12 cellular contexts compared by ENCODE assay signal in genomic region chr14:54267172-54267571, GRCh38.
DNase-seq lines count a peak whose midpoint lies in the region; ATAC-seq and TF ChIP-seq lines count a peak whose summit lies in the region.
"Had no signal": no experiment of that assay in that cellular context is flagged by ENCODE, and none has a peak within 500 bp of the region (broad histone marks: within the 10 kb centered on the region; RNA-seq: fewer than 3 reads in every experiment).

No MANE protein-coding gene starts in this region.

- H3K27ac ChIP-seq in lung (ENCODE audit: low read depth in 1 of 2, low read length in 1 of 2) (no peak overlapping the region), endodermal cell (ENCODE audit: low read depth, low read length) (no peak overlapping the region)

- H3K36me3 ChIP-seq in lung (ENCODE audit: control insufficient read depth in 2 of 2, insufficient read depth in 2 of 2, low read length in 2 of 2), result no peaks in the 10 kb centered on the region
- no peaks in the 10 kb centered on the region for H3K36me3 ChIP-seq in endodermal cell (ENCODE audit: control insufficient read depth, insufficient read depth, low read length)

- no peak for TF ChIP-seq CTCF in lung (IDR thresholded peaks at IDR 0.05; ENCODE audit: control extremely low read depth, extremely low read depth)
- TF ChIP-seq CTCF in endodermal cell (conservative IDR thresholded peaks at IDR 0.05), result no peak

- H3K9me3 Mint-ChIP-seq in endodermal cell, result no peaks in the 10 kb centered on the region

- peaks cover 26% of the 10 kb centered on the region for H3K4me1 Mint-ChIP-seq in endodermal cell

- H3K4me3 ChIP-seq in lung (no peak overlapping the region), endodermal cell (ENCODE audit: low read length) (no peak overlapping the region)

- no peak overlapping the region for H3K27ac Mint-ChIP-seq in endodermal cell

- DNase-seq in lung (ENCODE audit: low spot score), result no peak
- DNase-seq in erythroblast (lab: John Stamatoyannopoulos, UW), result no peak
- no peak for DNase-seq in AG08396 (ENCODE audit: low spot score)
- DNase-seq in endodermal cell, result no peak
- no peak for DNase-seq in iPS-NIHi11 (ENCODE audit: low spot score)
- DNase-seq: activated CD4-positive, CD25-positive, alpha-beta regulatory T cell; DMS79; NCI-H1436 treated with DMSO at 0.1 percent for 48 hours; nucleus accumbens had no signal

- WGBS in lung, 2 donors, result 67 to 78% methylated on average over 2 of the region's 2 CpGs
- 100% methylated on average over 1 of the region's 2 CpGs; no CpG with 5 or more reads in 1 of the 2 experiments for WGBS in endodermal cell (ENCODE audit: insufficient coverage in 1 of 2, insufficient read length in 1 of 2), 2 experiments

- ATAC-seq in GM18868 (IDR thresholded peaks at IDR 0.05; ENCODE audit: unreplicated experiment) (peak; percentile 89), GM21526 (IDR thresholded peaks at IDR 0.05; ENCODE audit: low FRiP score, unreplicated experiment) (peak; percentile 75), HG03196 (IDR thresholded peaks at IDR 0.05; ENCODE audit: unreplicated experiment) (peak; percentile 69), lung (ENCODE audit: insufficient read depth, low FRiP score) (peak; percentile 41)

- H3K4me3 Mint-ChIP-seq in endodermal cell, result no peak overlapping the region

- H3K27me3 Mint-ChIP-seq in endodermal cell (ENCODE audit: insufficient read depth), result peaks cover 2% of the 10 kb centered on the region

- no peak for TF ChIP-seq POLR2A in erythroblast (IDR thresholded peaks at IDR 0.05; ENCODE audit: low read length)

- H3K36me3 Mint-ChIP-seq in endodermal cell (ENCODE audit: low read depth), result no peaks in the 10 kb centered on the region

- H3K9ac ChIP-seq in endodermal cell (ENCODE audit: extremely low read depth, low read length, poor library complexity, severe bottlenecking), result no peak overlapping the region

- no peaks in the 10 kb centered on the region for H3K27me3 ChIP-seq in lung (ENCODE audit: control insufficient read depth, insufficient read depth)
- H3K27me3 ChIP-seq in endodermal cell (ENCODE audit: control insufficient read depth, insufficient read depth, low read length, poor library complexity, severe bottlenecking), result no peaks in the 10 kb centered on the region

- H3K4me1 ChIP-seq in lung (ENCODE audit: control insufficient read depth in 2 of 2, insufficient read depth in 2 of 2, low read length in 2 of 2) (no peaks in the 10 kb centered on the region), endodermal cell (ENCODE audit: control insufficient read depth, insufficient read depth, low read length) (no peaks in the 10 kb centered on the region)

- H3K9me3 ChIP-seq in lung (ENCODE audit: control insufficient read depth in 2 of 2, insufficient read depth in 1 of 2, low read length in 1 of 2) (no peaks in the 10 kb centered on the region), endodermal cell (ENCODE audit: control insufficient read depth, low read length) (no peaks in the 10 kb centered on the region)
